ENCODE assay signal across 8 cellular contexts in the genomic region with DNA sequence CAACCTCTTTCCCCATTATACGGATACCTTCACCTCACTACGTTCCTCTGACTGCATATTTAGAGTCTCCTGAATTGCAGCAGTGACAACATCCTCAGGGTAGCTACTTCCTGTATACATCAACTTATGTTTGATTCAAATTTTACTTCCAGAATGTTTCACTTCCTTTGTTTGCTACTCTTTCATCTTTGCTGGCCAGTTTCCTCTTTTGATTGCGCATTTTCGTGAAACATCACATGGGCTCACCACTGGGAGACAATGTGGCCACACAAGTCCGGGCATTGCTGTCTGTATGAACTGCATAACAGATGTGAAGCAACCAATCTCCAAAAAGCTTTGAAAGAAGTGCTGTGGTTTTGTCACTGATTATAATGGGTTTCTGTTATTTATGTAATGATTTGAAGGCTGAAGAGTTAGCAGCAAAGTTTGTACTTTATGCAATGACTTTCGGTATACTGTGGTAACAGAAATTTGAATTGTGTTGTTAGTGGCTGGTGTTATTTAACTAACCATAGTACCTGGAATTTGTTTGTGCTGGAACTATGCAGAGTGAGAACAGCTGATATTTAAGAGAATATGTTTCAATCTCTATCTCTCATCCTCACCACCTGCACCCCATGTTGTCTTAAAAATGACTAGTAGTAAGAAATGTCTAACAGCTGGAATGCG. TPM values are rescaled to one million over a fixed set of nuclear protein-coding genes. Genes with fewer than 3 reads are reported as not detected.
A peak's percentile ranks its signal among the peaks of the same experiment; 100 is the strongest.
DNase-seq lines count a peak whose midpoint lies in the region; ATAC-seq, FAIRE-seq and TF ChIP-seq lines count a peak whose summit lies in the region.

No MANE protein-coding gene starts in this region.

- CTCF ChIA-PET in activated CD4-positive, alpha-beta T cell treated with anti-CD3 and anti-CD28 coated beads, Interleukin-2, amount 10 ng/mL, durations not matched to agents 7 days and 5 days (lab: Charles Lee) = no interaction called here

- H3K9me3 ChIP-seq in OCI-LY1 (ENCODE audit: low read length) = no peaks in the 10 kb centered on the region

- H4K20me1 ChIP-seq in OCI-LY1 (ENCODE audit: insufficient read depth, low read length) = no peaks in the 10 kb centered on the region

- H3K27me3 ChIP-seq in OCI-LY1 (ENCODE audit: insufficient read depth, low read length) = no peaks in the 10 kb centered on the region

- H3K4me3 Mint-ChIP-seq in activated CD4-positive, alpha-beta T cell treated with anti-CD3 and anti-CD28 coated beads, Interleukin-2, amount 10 ng/mL, durations not matched to agents 7 days and 5 days = peak overlapping the region; percentile 35

- no peak overlapping the region for H2AFZ ChIP-seq in OCI-LY1 (ENCODE audit: low read length)

- H3F3A ChIP-seq in OCI-LY1 (ENCODE audit: insufficient read depth, low read length) = no peaks in the 10 kb centered on the region

- H3K36me3 ChIP-seq in OCI-LY1 (ENCODE audit: insufficient read depth, low read length) = no peaks in the 10 kb centered on the region

- no peak for FAIRE-seq in urothelium cell line (lab: Jason Lieb, UNC)

- H3K4me2 ChIP-seq in OCI-LY1 (ENCODE audit: low read length) = peak overlapping the region; percentile 17; the same call in 1 of the 2 replicates

- no peaks in the 10 kb centered on the region for H3K79me2 ChIP-seq in OCI-LY1 (ENCODE audit: insufficient read depth, low read length)

- H3K9me2 ChIP-seq in OCI-LY1 (ENCODE audit: low read depth, low read length) = no peaks in the 10 kb centered on the region

- ATAC-seq in HG02678 (IDR thresholded peaks at IDR 0.05; ENCODE audit: unreplicated experiment) = peak; percentile 82

- no peak for TF ChIP-seq CTCF in OCI-LY1 (IDR thresholded peaks at IDR 0.05; ENCODE audit: low read length)

- peaks cover 11% of the 10 kb centered on the region for H3K4me1 ChIP-seq in OCI-LY1 (ENCODE audit: insufficient read depth, low read length, severe bottlenecking)

- no peaks in the 10 kb centered on the region for H3K9me3 Mint-ChIP-seq in activated CD4-positive, alpha-beta T cell treated with anti-CD3 and anti-CD28 coated beads, Interleukin-2, amount 10 ng/mL, durations not matched to agents 7 days and 5 days

- H3K27ac Mint-ChIP-seq in activated CD4-positive, alpha-beta T cell treated with anti-CD3 and anti-CD28 coated beads, Interleukin-2, amount 10 ng/mL, durations not matched to agents 7 days and 5 days = peak overlapping the region; percentile 85

- peak overlapping the region; percentile 21 for H3K27ac ChIP-seq in OCI-LY1 (ENCODE audit: low read depth, low read length, poor library complexity, severe bottlenecking)
- peak overlapping the region; percentile 89 for H3K27ac ChIP-seq in temporal lobe (ENCODE audit: low read depth, low read length)

- H3K4me1 Mint-ChIP-seq in activated CD4-positive, alpha-beta T cell treated with anti-CD3 and anti-CD28 coated beads, Interleukin-2, amount 10 ng/mL, durations not matched to agents 7 days and 5 days = peaks cover 21% of the 10 kb centered on the region

- DNase-seq in activated CD4-positive, alpha-beta T cell treated with anti-CD3 and anti-CD28 coated beads, Interleukin-2, amount 10 ng/mL, durations not matched to agents 7 days and 5 days = peak; percentile 55
- no peak for DNase-seq in activated CD4-positive, alpha-beta T cell treated with anti-CD3 and anti-CD28 coated beads, Interleukin-2, amount 50 U/mL, for 4 hours
- DNase-seq in fibroblast of gingiva (ENCODE audit: low read depth) = peak; percentile 84
- DNase-seq in OCI-M2 (lab: John Stamatoyannopoulos, UW; ENCODE audit: unreplicated experiment) = no peak
- DNase-seq in urothelium cell line (ENCODE audit: low spot score) = no peak

- POLR2A ChIA-PET in activated CD4-positive, alpha-beta T cell treated with anti-CD3 and anti-CD28 coated beads, Interleukin-2, amount 10 ng/mL, durations not matched to agents 7 days and 5 days (lab: Charles Lee) = no interaction called here

- peaks cover 4% of the 10 kb centered on the region for H3K36me3 Mint-ChIP-seq in activated CD4-positive, alpha-beta T cell treated with anti-CD3 and anti-CD28 coated beads, Interleukin-2, amount 10 ng/mL, durations not matched to agents 7 days and 5 days (ENCODE audit: low read depth)

- H3K4me3 ChIP-seq in OCI-LY1 (ENCODE audit: low read depth, low read length, poor library complexity, severe bottlenecking) = no peak overlapping the region

- H3K9ac ChIP-seq in OCI-LY1 (ENCODE audit: low read length) = no peak overlapping the region

- H3K27me3 Mint-ChIP-seq in activated CD4-positive, alpha-beta T cell treated with anti-CD3 and anti-CD28 coated beads, Interleukin-2, amount 10 ng/mL, durations not matched to agents 7 days and 5 days = peaks cover 10% of the 10 kb centered on the region

RNA-seq across cellular contexts. Expression of gene SNCA, which starts 7.4 kb away (rescaled TPM):
- 1 to 10 TPM; 4.6 to 4.7 TPM for total RNA-seq in activated CD4-positive, alpha-beta T cell treated with anti-CD3 and anti-CD28 coated beads, Interleukin-2, amount 10 ng/mL, durations not matched to agents 7 days and 5 days
- total RNA-seq in temporal lobe = 60.5 TPM

Comparison
In these comparisons a context has a peak if more than half of its experiments do, and no peak if none do; other contexts are left out.
1. DNase-seq: peak in activated CD4-positive, alpha-beta T cell treated with anti-CD3 and anti-CD28 coated beads, Interleukin-2, amount 10 ng/mL, durations not matched to agents 7 days and 5 days (single experiment) and fibroblast of gingiva (single experiment); none in activated CD4-positive, alpha-beta T cell treated with anti-CD3 and anti-CD28 coated beads, Interleukin-2, amount 50 U/mL, for 4 hours (0 of 2), OCI-M2 (single experiment) and urothelium cell line (single experiment).
2. RNA of gene SNCA, which starts 7.4 kb away (total RNA-seq): 60.5 TPM in temporal lobe (single experiment); 4.6 to 4.7 TPM in activated CD4-positive, alpha-beta T cell treated with anti-CD3 and anti-CD28 coated beads, Interleukin-2, amount 10 ng/mL, durations not matched to agents 7 days and 5 days; every median in the first group is over 10 times any median in the second.